18 cellular contexts compared by ENCODE assay signal in genomic region chr11:1237128-1237580, GRCh38. TPM values are rescaled to one million over a fixed set of nuclear protein-coding genes. Genes with fewer than 3 reads are reported as not detected.
"Had no signal": no experiment of that assay in that cellular context is flagged by ENCODE, and none has a peak within 500 bp of the region (broad histone marks: within the 10 kb centered on the region; RNA-seq: fewer than 3 reads in every experiment).

No MANE protein-coding gene starts in this region.

- H3K4me3 Mint-ChIP-seq: central memory CD8-positive, alpha-beta T cell had no signal

- H3K4me3 ChIP-seq: adrenal gland, dorsolateral prefrontal cortex, esophagus muscularis mucosa, left lung, right lobe of liver, upper lobe of left lung had no signal

- ATAC-seq: left lung, right lobe of liver had no signal

- H3K9me3 Mint-ChIP-seq: activated T-helper 2 cell treated with anti-CD3 and anti-CD28 coated beads, Interferon-gamma antibody, Interleukin-2, Interleukin-4, amounts not matched to agents 10 μg/mL and 5 μg/mL and 100 μg/mL, durations not matched to agents 14 hours and 24 hours and 36 hours; central memory CD8-positive, alpha-beta T cell had no signal

- H3K27me3 ChIP-seq: adrenal gland, dorsolateral prefrontal cortex, right lobe of liver, upper lobe of left lung had no signal

- H3K36me3 ChIP-seq: adrenal gland, esophagus muscularis mucosa, left lung, right lobe of liver, upper lobe of left lung had no signal

- H3K4me1 Mint-ChIP-seq: central memory CD8-positive, alpha-beta T cell had no signal

- H3K4me1 ChIP-seq: adrenal gland, esophagus muscularis mucosa, left lung, right lobe of liver, upper lobe of left lung had no signal

- H3K27ac ChIP-seq: adrenal gland, dorsolateral prefrontal cortex, esophagus muscularis mucosa, left lung, right lobe of liver, upper lobe of left lung had no signal

- H3K27me3 Mint-ChIP-seq: central memory CD8-positive, alpha-beta T cell had no signal

- H3K27ac Mint-ChIP-seq: activated T-helper 2 cell treated with anti-CD3 and anti-CD28 coated beads, Interferon-gamma antibody, Interleukin-2, Interleukin-4, amounts not matched to agents 10 μg/mL and 5 μg/mL and 100 μg/mL, durations not matched to agents 14 hours and 24 hours and 36 hours; progenitor cell of endocrine pancreas had no signal

- DNase-seq: activated CD4-positive, alpha-beta T cell treated with anti-CD3 and anti-CD28 coated beads, Interleukin-2, amount 50 U/mL, for 1 hour; activated naive CD4-positive, alpha-beta T cell treated with anti-CD3 and anti-CD28 coated beads, Interleukin-2, amount 50 U/mL, for 16 hours; activated T-cell treated with anti-CD3 and anti-CD28 coated beads for 4 hours; adrenal gland; dorsolateral prefrontal cortex; stimulated activated CD4-positive, alpha-beta T cell treated with anti-CD3 and anti-CD28 coated beads, Interleukin-12 subunit alpha, Interleukin-12 subunit beta, amount 100 ng/mL, for 4 hours; stimulated activated naive CD4-positive, alpha-beta T cell had no signal

- H3K9me3 ChIP-seq: adrenal gland, esophagus muscularis mucosa, right lobe of liver, upper lobe of left lung had no signal

RNA-seq across cellular contexts. Expression of gene MUC5B, which starts 14.3 kb away (rescaled TPM):
- total RNA-seq: activated CD8-positive, alpha-beta memory T cell treated with anti-CD3 and anti-CD28 coated beads for 36 hours; activated T-helper 2 cell treated with anti-CD3 and anti-CD28 coated beads, Interferon-gamma antibody, Interleukin-2, Interleukin-4, amounts not matched to agents 10 μg/mL and 5 μg/mL and 100 μg/mL, durations not matched to agents 14 hours and 24 hours and 36 hours; fibroblast of villous mesenchyme; mesenteric fat pad; progenitor cell of endocrine pancreas; T-helper 2 cell treated with Interferon-gamma antibody and Interleukin-4, amounts not matched to agents 100 ng/mL and 5 ng/mL, for 36 hours had no signal
